Comparison of ENCODE assay signal across 10 cellular contexts in the genomic region with DNA sequence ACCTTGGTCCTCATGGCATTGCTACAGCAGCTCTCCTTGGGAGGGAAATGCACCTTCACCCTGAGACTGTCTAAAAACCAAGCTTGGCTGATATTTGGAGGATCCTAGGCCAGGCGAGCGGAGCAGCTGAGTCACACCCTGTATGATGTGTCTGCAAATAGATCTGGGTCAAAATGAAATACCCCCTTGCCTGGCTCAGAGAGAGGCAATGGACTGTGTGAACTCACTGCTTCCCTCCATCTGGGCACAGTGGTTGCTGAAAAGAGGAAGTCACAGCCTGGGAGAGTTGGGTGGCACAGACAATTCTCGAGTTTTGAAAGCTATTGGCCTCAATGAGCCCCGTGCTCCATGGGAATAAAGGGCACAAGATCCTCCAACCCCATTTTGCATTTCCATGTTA.
DNase-seq lines count a peak whose midpoint lies in the region; ATAC-seq and TF ChIP-seq lines count a peak whose summit lies in the region.
"Had no signal": no experiment of that assay in that cellular context is flagged by ENCODE, and none has a peak within 500 bp of the region (broad histone marks: within the 10 kb centered on the region; RNA-seq: fewer than 3 reads in every experiment).

No MANE protein-coding gene starts in this region.

- no peaks in the 10 kb centered on the region for H3K9me3 ChIP-seq in H9 (ENCODE audit: control insufficient read depth, low read depth, low read length)
- H3K9me3 ChIP-seq: A549 had no signal

- no peak overlapping the region for H4K5ac ChIP-seq in H9 (ENCODE audit: insufficient read length, low read depth, low read length)

- no peak overlapping the region for H3K27ac Mint-ChIP-seq in H9

- H3K9ac ChIP-seq in H9 (ENCODE audit: extremely low read depth, insufficient read length, low read length) = no peak overlapping the region

- TF ChIP-seq CTCF in H9 (conservative IDR thresholded peaks at IDR 0.05) = no peak

- peak; percentile 38 for DNase-seq in activated CD4-positive, alpha-beta T cell treated with anti-CD3 and anti-CD28 coated beads for 48 hours
- DNase-seq in activated CD4-positive, alpha-beta T cell treated with anti-CD3 and anti-CD28 coated beads for 1 hour = no peak
- peak; percentile 61 for DNase-seq in SKM-1 treated with dmso at 0.1 percent for 144 hours (lab: John Stamatoyannopoulos, UW; ENCODE audit: unreplicated experiment)
- peak; percentile 28 for DNase-seq in stimulated activated CD8-positive, alpha-beta memory T cell treated with anti-CD3 and anti-CD28 coated beads, Interleukin-4, amount 100 ng/mL, for 48 hours
- no peak for DNase-seq in H9
- DNase-seq in NCI-H446 (lab: John Stamatoyannopoulos, UW) = no peak
- no peak for DNase-seq in NCI-H2029 (lab: John Stamatoyannopoulos, UW)
- DNase-seq: IMR-90 had no signal

- H3K27me3 ChIP-seq in H9 (ENCODE audit: insufficient read depth, low read length) = no peaks in the 10 kb centered on the region

- peak; percentile 85 for ATAC-seq in HG03039 (IDR thresholded peaks at IDR 0.05; ENCODE audit: unreplicated experiment)
- ATAC-seq: A549 had no signal

- no peak overlapping the region for H2BK5ac ChIP-seq in H9 (ENCODE audit: insufficient read length, low read length)

- no peaks in the 10 kb centered on the region for H3K36me3 Mint-ChIP-seq in H9 (ENCODE audit: insufficient read depth in 1 of 3, low read depth in 3 of 3)

- no peak overlapping the region for H3K18ac ChIP-seq in H9 (ENCODE audit: insufficient read length, low read depth, low read length)

- H3T11ph ChIP-seq in H9 (ENCODE audit: low read length) = no peak overlapping the region

- no peaks in the 10 kb centered on the region for H4K20me1 ChIP-seq in H9 (ENCODE audit: control insufficient read depth, insufficient read depth, insufficient read length)

- no peaks in the 10 kb centered on the region for H3K79me1 ChIP-seq in H9 (ENCODE audit: insufficient read depth, low read depth, low read length, poor library complexity, severe bottlenecking)

- H4K8ac ChIP-seq in H9 (replicated peaks; ENCODE audit: insufficient read length, low read depth, low read length) = no peak overlapping the region

- H2AK5ac ChIP-seq in H9 (ENCODE audit: insufficient read length, low read length) = no peak overlapping the region

- H3K4ac ChIP-seq in H9 (ENCODE audit: low read depth, low read length) = no peak overlapping the region

- H3K23me2 ChIP-seq in H9 (ENCODE audit: insufficient read length, low read depth, low read length, poor library complexity, severe bottlenecking) = no peaks in the 10 kb centered on the region

- H3K27me3 Mint-ChIP-seq in H9 (ENCODE audit: low read depth) = peaks cover 12% of the 10 kb centered on the region

- H3K4me1 ChIP-seq in H9 (ENCODE audit: insufficient read depth, low read length) = no peaks in the 10 kb centered on the region
- H3K4me1 ChIP-seq: A549 had no signal

- H2BK12ac ChIP-seq in H9 (ENCODE audit: insufficient read length, low read depth, low read length) = no peak overlapping the region

- H2AFZ ChIP-seq in H9 (ENCODE audit: low read length) = no peak overlapping the region

- WGBS in H9 (ENCODE audit: extremely low coverage, insufficient read length, low lambda C conversion rate) = no CpG with 5 or more reads among the region's 4 CpGs

- H2BK15ac ChIP-seq in H9 (ENCODE audit: low read depth, low read length) = no peak overlapping the region

- H2BK20ac ChIP-seq in H9 (ENCODE audit: low read depth, low read length, poor library complexity, severe bottlenecking) = no peak overlapping the region

- H3K23ac ChIP-seq in H9 (ENCODE audit: insufficient read length, low read depth, low read length) = no peak overlapping the region

- no peak overlapping the region for H3K56ac ChIP-seq in H9 (ENCODE audit: insufficient read length, low read depth, low read length)

- H3K79me2 ChIP-seq in H9 (ENCODE audit: insufficient read depth, low read length) = no peaks in the 10 kb centered on the region

- H3K4me1 Mint-ChIP-seq in H9 = peaks cover 0 to 8% of the 10 kb centered on the region in 2 experiments; a peak in 1 of 4 replicates

- H3K9me3 Mint-ChIP-seq in H9 = no peaks in the 10 kb centered on the region

- H3K14ac ChIP-seq in H9 (ENCODE audit: insufficient read depth, low read length) = no peak overlapping the region

- no peak overlapping the region for H3K4me3 Mint-ChIP-seq in H9

- no peak overlapping the region for H4K91ac ChIP-seq in H9 (ENCODE audit: insufficient read length, low read depth, low read length)

- H3K4me2 ChIP-seq in H9 (ENCODE audit: insufficient read depth, insufficient read length, low read length) = no peak overlapping the region
- H3K4me2 ChIP-seq: A549 had no signal

- no peak overlapping the region for H3K27ac ChIP-seq in H9 (ENCODE audit: insufficient read length, low read depth, low read length)
- H3K27ac ChIP-seq: A549 had no signal

- no peak overlapping the region for H2BK120ac ChIP-seq in H9 (ENCODE audit: low read depth, low read length, poor library complexity, severe bottlenecking)

Comparison
In these comparisons a context has a peak if more than half of its experiments do, and no peak if none do; other contexts are left out.
1. DNase-seq: peak in activated CD4-positive, alpha-beta T cell treated with anti-CD3 and anti-CD28 coated beads for 48 hours (single experiment), SKM-1 treated with dmso at 0.1 percent for 144 hours (single experiment) and stimulated activated CD8-positive, alpha-beta memory T cell treated with anti-CD3 and anti-CD28 coated beads, Interleukin-4, amount 100 ng/mL, for 48 hours (single experiment); none in activated CD4-positive, alpha-beta T cell treated with anti-CD3 and anti-CD28 coated beads for 1 hour (single experiment), H9 (single experiment), NCI-H446 (0 of 2) and NCI-H2029 (single experiment).